ENCODE assay signal across 1 cellular context in genomic region chr1:200437556-200438203, GRCh38.
TF ChIP-seq lines count a peak whose summit lies in the region.

No MANE protein-coding gene starts in this region.

TF ChIP-seq in IMR-90, 13 proteins besides CTCF, POLR2A, EP300 and RAD21 (continued from another document):
- TF ChIP-seq USF2 (IDR thresholded peaks at IDR 0.05; ENCODE audit: low read depth, low read length) (no peak), RFX5 (IDR thresholded peaks at IDR 0.05; ENCODE audit: low read depth, low read length) (no peak), ELK1 (IDR thresholded peaks at IDR 0.05; ENCODE audit: borderline replicate concordance, low read depth, low read length) (no peak), NFE2L2 (IDR thresholded peaks at IDR 0.05; ENCODE audit: low read depth, low read length) (no peak), FOS (IDR thresholded peaks at IDR 0.05; ENCODE audit: low read depth, low read length) (no peak), RCOR1 (IDR thresholded peaks at IDR 0.05; ENCODE audit: insufficient replicate concordance, low read length) (no peak)
